In genomic region chr14:71416392-71416791, GRCh38 we compare ENCODE assay signal across 22 cellular contexts.
DNase-seq lines count a peak whose midpoint lies in the region; TF ChIP-seq lines count a peak whose summit lies in the region.
"Had no signal": no experiment of that assay in that cellular context is flagged by ENCODE, and none has a peak within 500 bp of the region (broad histone marks: within the 10 kb centered on the region; RNA-seq: fewer than 3 reads in every experiment).

No MANE protein-coding gene starts in this region.

- H2BK5ac ChIP-seq in mesendoderm (ENCODE audit: low read length) = no peak overlapping the region

- no peak overlapping the region for H3K18ac ChIP-seq in mesendoderm (ENCODE audit: low read length)

- no peak overlapping the region for H4K5ac ChIP-seq in mesendoderm (ENCODE audit: low read length)

- H3K4me3 ChIP-seq in brain microvascular endothelial cell (ENCODE audit: low read depth, low read length) = no peak overlapping the region
- no peak overlapping the region for H3K4me3 ChIP-seq in mesendoderm (ENCODE audit: low read length)
- H3K4me3 ChIP-seq: BLaER1 treated with 17β-estradiol and CSF1 and Interleukin-3, amounts not matched to agents 10 nM and 100 nM; left ventricle myocardium inferior; ovary; smooth muscle cell had no signal

- no CpG with 5 or more reads among the region's 3 CpGs for WGBS in mesendoderm (ENCODE audit: extremely low coverage, insufficient coverage, low lambda C conversion rate)

- H3K4me1 ChIP-seq in mesendoderm (ENCODE audit: control insufficient read depth, low read depth, low read length) = no peaks in the 10 kb centered on the region
- H3K4me1 ChIP-seq: left ventricle myocardium inferior had no signal

- H3K79me2 ChIP-seq in mesendoderm (ENCODE audit: control insufficient read depth, insufficient read depth, low read length) = peaks cover 2% of the 10 kb centered on the region

- H3K56ac ChIP-seq in mesendoderm (ENCODE audit: low read length) = no peak overlapping the region

- no peak overlapping the region for H2AK5ac ChIP-seq in mesendoderm (ENCODE audit: low read length)

- H3K4me2 ChIP-seq in mesendoderm (ENCODE audit: low read length) = no peak overlapping the region
- H3K4me2 ChIP-seq: BLaER1 treated with 17β-estradiol and CSF1 and Interleukin-3, amounts not matched to agents 10 nM and 100 nM; smooth muscle cell had no signal

- H3K27ac ChIP-seq in brain microvascular endothelial cell = no peak overlapping the region
- H3K27ac ChIP-seq in mesendoderm (ENCODE audit: low read depth, low read length) = no peak overlapping the region
- H3K27ac ChIP-seq: BLaER1 treated with 17β-estradiol and CSF1 and Interleukin-3, amounts not matched to agents 10 nM and 100 nM; left ventricle myocardium inferior; ovary had no signal

- DNase-seq in ELR (ENCODE audit: low read depth) (peak; percentile 80), M059J (ENCODE audit: low read depth) (peak; percentile 61), brain microvascular endothelial cell (peak; percentile 15), mesendoderm (peak; percentile 47), COR-L47 (lab: John Stamatoyannopoulos, UW) (no peak), NCI-H1092 (lab: John Stamatoyannopoulos, UW) (no peak), NCI-H187 treated with DMSO at 0.1 percent for 48 hours (lab: John Stamatoyannopoulos, UW) (no peak)
- DNase-seq: activated CD4-positive, alpha-beta memory T cell treated with anti-CD3 and anti-CD28 coated beads, Interleukin-2, amount 10 ng/mL, durations not matched to agents 7 days and 5 days; activated naive CD8-positive, alpha-beta T cell treated with anti-CD3 and anti-CD28 coated beads for 36 hours; Calu3; effector CD4-positive, alpha-beta T cell; erythroblast; foreskin melanocyte; KBM-7; left ventricle myocardium inferior; MV-4-11; natural killer cell; NCI-H1694; NCI-H774; ovary had no signal

- in situ Hi-C loops in brain microvascular endothelial cell (cut with HindIII; ENCODE audit: low pct_ligation_motif_present, low sequenced_read_pairs) = no loop called here

- H2BK15ac ChIP-seq in mesendoderm (replicated peaks; ENCODE audit: low read depth) = no peak overlapping the region

- H3K23ac ChIP-seq in mesendoderm (ENCODE audit: low read length) = no peak overlapping the region

- H3K4ac ChIP-seq in mesendoderm (ENCODE audit: low read depth, low read length) = no peak overlapping the region

- H3K36me3 ChIP-seq in brain microvascular endothelial cell (replicated peaks) (no peaks in the 10 kb centered on the region), mesendoderm (ENCODE audit: control insufficient read depth, insufficient read depth, low read length) (no peaks in the 10 kb centered on the region)
- H3K36me3 ChIP-seq: left ventricle myocardium inferior, ovary had no signal

- H3K9ac ChIP-seq in mesendoderm (ENCODE audit: low read length) = no peak overlapping the region
- H3K9ac ChIP-seq: BLaER1 treated with 17β-estradiol and CSF1 and Interleukin-3, amounts not matched to agents 10 nM and 100 nM had no signal

- no peak overlapping the region for H4K8ac ChIP-seq in mesendoderm (ENCODE audit: low read depth, low read length)

- no peaks in the 10 kb centered on the region for H3K27me3 ChIP-seq in brain microvascular endothelial cell (replicated peaks)
- H3K27me3 ChIP-seq in mesendoderm (ENCODE audit: insufficient read depth, low read length, poor library complexity) = no peaks in the 10 kb centered on the region
- H3K27me3 ChIP-seq: BLaER1 treated with 17β-estradiol and CSF1 and Interleukin-3, amounts not matched to agents 10 nM and 100 nM; ovary had no signal

- no peak overlapping the region for H2BK120ac ChIP-seq in mesendoderm (ENCODE audit: low read depth, low read length)

- peaks cover 2% of the 10 kb centered on the region for H3K79me1 ChIP-seq in mesendoderm (ENCODE audit: low read length)

- no peak for TF ChIP-seq CTCF in brain microvascular endothelial cell (IDR thresholded peaks at IDR 0.05; ENCODE audit: low read depth, low read length, missing control alignments)

Comparison
In these comparisons a context has a peak if more than half of its experiments do, and no peak if none do; other contexts are left out.
1. DNase-seq: peak in ELR (single experiment), M059J (single experiment), brain microvascular endothelial cell (single experiment) and mesendoderm (single experiment); none in COR-L47 (single experiment), NCI-H1092 (single experiment) and NCI-H187 treated with DMSO at 0.1 percent for 48 hours (single experiment).